ENCODE assay signal across 17 cellular contexts in genomic region chr19:31353826-31354225, GRCh38. TPM values are rescaled to one million over a fixed set of nuclear protein-coding genes. Genes with fewer than 3 reads are reported as not detected.
DNase-seq lines count a peak whose midpoint lies in the region; ATAC-seq and TF ChIP-seq lines count a peak whose summit lies in the region.
"Had no signal": no experiment of that assay in that cellular context is flagged by ENCODE, and none has a peak within 500 bp of the region (broad histone marks: within the 10 kb centered on the region; RNA-seq: fewer than 3 reads in every experiment).

No MANE protein-coding gene starts in this region.

- H3K36me3 Mint-ChIP-seq in immature natural killer cell: no peaks in the 10 kb centered on the region
- H3K36me3 Mint-ChIP-seq in chondrocyte (ENCODE audit: low read depth): no peaks in the 10 kb centered on the region

- DNase-seq in LNCaP clone FGC (ENCODE audit: low read depth): peak; percentile 67
- DNase-seq in immature natural killer cell: no peak
- DNase-seq in posterior vena cava (ENCODE audit: low spot score): peak; percentile 48
- no peak for DNase-seq in chondrocyte (ENCODE audit: low spot score)
- DNase-seq in NCI-H2227 (lab: John Stamatoyannopoulos, UW; ENCODE audit: unreplicated experiment): no peak
- DNase-seq: activated naive CD4-positive, alpha-beta T cell; BE2C; DMS53; GM23248; kidney glomerular epithelial cell; MV-4-11; NCI-H2107; NCI-H774 had no signal

- peaks cover 3% of the 10 kb centered on the region; the same call in 1 of the 2 replicates for H3K4me1 ChIP-seq in ES-I3 (ENCODE audit: insufficient read depth, low read length)
- H3K4me1 ChIP-seq: BE2C had no signal

- peaks cover 32 to 56% (median 45%) of the 10 kb centered on the region in 3 donors for H3K27me3 Mint-ChIP-seq in immature natural killer cell (ENCODE audit: low read depth in 3 of 3)
- peaks cover 42% of the 10 kb centered on the region for H3K27me3 Mint-ChIP-seq in chondrocyte (ENCODE audit: low read depth)

- peak overlapping the region in 4 of 5 donors; percentile 11 to 60 (median 43) for H3K4me3 Mint-ChIP-seq in immature natural killer cell
- H3K4me3 Mint-ChIP-seq in chondrocyte (ENCODE audit: unreplicated experiment): no peak overlapping the region
- H3K4me3 Mint-ChIP-seq: dendritic cell treated with granulocyte-macrophage colony-stimulating factor and Interleukin-4, amounts not matched to agents 40 ng/mL and 50 ng/mL, for 4 days had no signal

- H3K27ac Mint-ChIP-seq in immature natural killer cell: no peak overlapping the region
- H3K27ac Mint-ChIP-seq in chondrocyte (ENCODE audit: unreplicated experiment): no peak overlapping the region
- H3K27ac Mint-ChIP-seq: dendritic cell treated with granulocyte-macrophage colony-stimulating factor and Interleukin-4, amounts not matched to agents 40 ng/mL and 50 ng/mL, for 4 days had no signal

- no peaks in the 10 kb centered on the region for H3K36me3 ChIP-seq in ES-I3 (ENCODE audit: insufficient read depth, low read length)
- H3K36me3 ChIP-seq: BE2C, Peyer's patch had no signal

- no peak overlapping the region for H3K4me3 ChIP-seq in LNCaP clone FGC (ENCODE audit: low read depth, low read length)
- H3K4me3 ChIP-seq: GM23248, Peyer's patch had no signal

- TF ChIP-seq CTCF in LNCaP clone FGC (IDR thresholded peaks at IDR 0.05; ENCODE audit: control insufficient read depth, extremely low read depth, insufficient read depth) (peak; percentile 71), chondrocyte (IDR thresholded peaks at IDR 0.05) (no peak)

- peak overlapping the region; percentile 74 for H3K9ac ChIP-seq in ES-I3 (ENCODE audit: low read depth, low read length)
- H3K9ac ChIP-seq: GM23248 had no signal

- ATAC-seq in GM21367 (IDR thresholded peaks at IDR 0.05; ENCODE audit: unreplicated experiment): no peak

- H3K9me3 ChIP-seq in ES-I3 (ENCODE audit: control insufficient read depth, insufficient read depth, low read length): no peaks in the 10 kb centered on the region
- H3K9me3 ChIP-seq: BE2C, Peyer's patch had no signal

- intact Hi-C loops in posterior vena cava (cut with DNase I): no loop called here

- peaks cover 46 to 56% of the 10 kb centered on the region in 2 donors for H3K4me1 Mint-ChIP-seq in immature natural killer cell
- peaks cover 40% of the 10 kb centered on the region for H3K4me1 Mint-ChIP-seq in chondrocyte (ENCODE audit: low read depth)

- H3K9me3 Mint-ChIP-seq in immature natural killer cell: peaks cover 0 to 5% (median 0%) of the 10 kb centered on the region in 6 donors
- H3K9me3 Mint-ChIP-seq in chondrocyte (ENCODE audit: low read depth): no peaks in the 10 kb centered on the region
- H3K9me3 Mint-ChIP-seq: dendritic cell treated with granulocyte-macrophage colony-stimulating factor and Interleukin-4, amounts not matched to agents 40 ng/mL and 50 ng/mL, for 4 days had no signal

RNA-seq across cellular contexts. Expression of gene TSHZ3, which starts 4.6 kb away (rescaled TPM):
- polyA plus RNA-seq in immature natural killer cell: 1 to 10 TPM in 2 of 3 donors, under 1 TPM in 1; 0.74 to 3.5 (median 1.5) TPM
- total RNA-seq in posterior vena cava (10 to 100 TPM; 30.8 to 32.1 TPM), chondrocyte (15.3 to 23.3 TPM (median 17.0 TPM) in 3 replicates)

Comparison
In these comparisons a context has a peak if more than half of its experiments do, and no peak if none do; other contexts are left out.
1. DNase-seq: peak in LNCaP clone FGC (single experiment) and posterior vena cava (single experiment); none in immature natural killer cell (0 of 3), chondrocyte (single experiment) and NCI-H2227 (single experiment).